Comparison of ENCODE assay signal across 18 cellular contexts in the genomic region with DNA sequence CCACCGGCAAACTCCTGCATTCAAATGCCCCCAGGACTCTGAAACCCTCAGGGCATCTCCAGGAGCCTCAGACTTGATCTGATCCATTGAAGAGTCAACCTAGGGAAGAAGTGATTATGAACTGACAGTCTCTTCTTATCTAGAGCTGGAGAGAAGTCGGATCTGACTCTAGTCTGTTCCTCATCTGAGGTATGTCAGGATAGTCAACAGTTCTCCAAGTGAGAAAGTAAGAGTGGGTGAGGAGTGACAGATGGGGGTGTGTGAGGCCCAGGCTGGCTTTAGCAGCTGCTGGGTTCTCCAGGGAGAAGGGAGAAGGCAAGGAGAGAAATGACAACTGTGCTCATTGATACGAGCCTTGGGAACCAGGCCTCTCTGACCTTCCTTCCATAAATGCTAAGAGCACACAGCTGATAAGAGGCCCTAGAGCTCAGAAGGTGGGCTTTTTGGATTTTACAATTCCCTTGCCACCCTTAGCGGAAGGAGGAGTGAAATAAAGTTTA. TPM values are rescaled to one million over a fixed set of nuclear protein-coding genes. Genes with fewer than 3 reads are reported as not detected.
DNase-seq lines count a peak whose midpoint lies in the region; ATAC-seq and TF ChIP-seq lines count a peak whose summit lies in the region.
"Had no signal": no experiment of that assay in that cellular context is flagged by ENCODE, and none has a peak within 500 bp of the region (broad histone marks: within the 10 kb centered on the region; RNA-seq: fewer than 3 reads in every experiment).

No MANE protein-coding gene starts in this region.

- no peak overlapping the region for H3K4me3 ChIP-seq in SJCRH30
- H3K4me3 ChIP-seq in lung: no peak overlapping the region
- H3K4me3 ChIP-seq: GM12878 had no signal

- H3K9me3 ChIP-seq in SJCRH30 (replicated peaks) (no peaks in the 10 kb centered on the region), lung (ENCODE audit: control insufficient read depth in 2 of 2, insufficient read depth in 1 of 2, low read length in 1 of 2) (no peaks in the 10 kb centered on the region)

- no peak for TF ChIP-seq CTCF in lung (IDR thresholded peaks at IDR 0.05; ENCODE audit: control extremely low read depth, extremely low read depth)

- H3K36me3 ChIP-seq in SJCRH30 (peaks cover 37% of the 10 kb centered on the region), lung (ENCODE audit: control insufficient read depth in 2 of 2, insufficient read depth in 2 of 2, low read length in 2 of 2) (peaks cover 2 to 8% of the 10 kb centered on the region in 2 donors)

- no peaks in the 10 kb centered on the region for H3K36me3 Mint-ChIP-seq in stimulated activated effector memory CD8-positive, alpha-beta T cell treated with anti-CD3 and anti-CD28 coated beads, Interleukin-12 subunit alpha, Interleukin-12 subunit beta, amount 100 ng/mL, for 72 hours

- H3K4me1 Mint-ChIP-seq in stimulated activated effector memory CD8-positive, alpha-beta T cell treated with anti-CD3 and anti-CD28 coated beads, Interleukin-12 subunit alpha, Interleukin-12 subunit beta, amount 100 ng/mL, for 72 hours: no peaks in the 10 kb centered on the region

- no peak overlapping the region for H3K27ac Mint-ChIP-seq in stimulated activated effector memory CD8-positive, alpha-beta T cell treated with anti-CD3 and anti-CD28 coated beads, Interleukin-12 subunit alpha, Interleukin-12 subunit beta, amount 100 ng/mL, for 72 hours

- peak; percentile 14 for DNase-seq in DMS 273 (lab: John Stamatoyannopoulos, UW; ENCODE audit: unreplicated experiment)
- no peak for DNase-seq in DMS 273 treated with DMSO at 0.1 percent for 48 hours (lab: John Stamatoyannopoulos, UW)
- DNase-seq in SJCRH30: peak; percentile 74 to 86
- DNase-seq in lung (ENCODE audit: low spot score): no peak
- DNase-seq in substantia nigra (lab: John Stamatoyannopoulos, UW): no peak
- no peak for DNase-seq in Ammon's horn (ENCODE audit: low spot score)
- no peak for DNase-seq in stimulated activated effector memory CD8-positive, alpha-beta T cell treated with anti-CD3 and anti-CD28 coated beads, Interleukin-12 subunit alpha, Interleukin-12 subunit beta, amount 100 ng/mL, for 72 hours (ENCODE audit: low spot score in 2 of 2)
- DNase-seq: DMS79, NCI-H1436 treated with DMSO at 0.1 percent for 48 hours, NCI-H2081, NCI-H345, NCI-H526 treated with DMSO at 0.1 percent for 48 hours had no signal

- 78 to 91% methylated on average over 4 of the region's 4 CpGs for WGBS in lung, 2 donors

- ATAC-seq in lung (ENCODE audit: insufficient read depth, low FRiP score): peak; percentile 16
- ATAC-seq in stimulated activated effector memory CD8-positive, alpha-beta T cell treated with anti-CD3 and anti-CD28 coated beads, Interleukin-12 subunit alpha, Interleukin-12 subunit beta, amount 100 ng/mL, for 72 hours: no peak
- no peak for ATAC-seq in GM21367 (IDR thresholded peaks at IDR 0.05; ENCODE audit: unreplicated experiment)
- ATAC-seq: GM12878, HCT116 had no signal

- H3K27ac ChIP-seq in SJCRH30 (peak overlapping the region; percentile 96), lung (ENCODE audit: low read depth in 1 of 2, low read length in 1 of 2) (no peak overlapping the region), substantia nigra (ENCODE audit: low read depth, low read length, poor library complexity, severe bottlenecking) (peak overlapping the region; percentile 21)
- H3K27ac ChIP-seq: 22Rv1, C4-2B had no signal

- H3K27me3 ChIP-seq in SJCRH30 (no peaks in the 10 kb centered on the region), lung (ENCODE audit: control insufficient read depth, insufficient read depth) (no peaks in the 10 kb centered on the region)

- H3K9me3 Mint-ChIP-seq in stimulated activated effector memory CD8-positive, alpha-beta T cell treated with anti-CD3 and anti-CD28 coated beads, Interleukin-12 subunit alpha, Interleukin-12 subunit beta, amount 100 ng/mL, for 72 hours: no peaks in the 10 kb centered on the region

- no peak overlapping the region for H3K4me3 Mint-ChIP-seq in stimulated activated effector memory CD8-positive, alpha-beta T cell treated with anti-CD3 and anti-CD28 coated beads, Interleukin-12 subunit alpha, Interleukin-12 subunit beta, amount 100 ng/mL, for 72 hours

- H3K4me1 ChIP-seq in SJCRH30 (peaks cover 62% of the 10 kb centered on the region), lung (ENCODE audit: control insufficient read depth in 2 of 2, insufficient read depth in 2 of 2, low read length in 2 of 2) (peaks cover 0 to 3% of the 10 kb centered on the region in 2 donors)

RNA-seq across cellular contexts. Expression of gene IRAK3, which starts 53.3 kb away (rescaled TPM):
- 49.8 and 57.3 TPM in 2 replicates for total RNA-seq in SJCRH30 (2014; rRNA removed; shearing (Covaris generic))
- 10 to 100 TPM; 47.8 to 77.2 TPM for total RNA-seq in lung
- 10 to 100 TPM in 1 of 2 donors, 1 to 10 TPM in 1; 7.8 to 54.5 TPM for polyA plus RNA-seq in lung
- total RNA-seq: G401 had no signal

RNA-seq across cellular contexts. Expression of gene HELB, which starts 60.0 kb away (rescaled TPM):
- 16.2 and 20.4 TPM in 2 replicates for total RNA-seq in SJCRH30 (2014; rRNA removed; shearing (Covaris generic))
- total RNA-seq in lung: 10 to 100 TPM in 1 of 2 donors, 1 to 10 TPM in 1; 3.2 to 16.4 TPM
- 1 to 10 TPM in 1 of 2 donors, under 1 TPM in 1; 0.63 to 1.8 TPM for polyA plus RNA-seq in lung

Comparison
In these comparisons a context has a peak if more than half of its experiments do, and no peak if none do; other contexts are left out.
1. DNase-seq: peak in DMS 273 (single experiment) and SJCRH30 (2 of 2); none in DMS 273 treated with DMSO at 0.1 percent for 48 hours (single experiment), lung (single experiment), substantia nigra (0 of 49), Ammon's horn (single experiment) and stimulated activated effector memory CD8-positive, alpha-beta T cell treated with anti-CD3 and anti-CD28 coated beads, Interleukin-12 subunit alpha, Interleukin-12 subunit beta, amount 100 ng/mL, for 72 hours (0 of 2).
2. H3K27ac ChIP-seq: peak in SJCRH30 (single experiment) and substantia nigra (single experiment); none in lung (0 of 2).